ENCODE assay signal across 18 cellular contexts in genomic region chr6:30348957-30349356, GRCh38. TPM values are rescaled to one million over a fixed set of nuclear protein-coding genes. Genes with fewer than 3 reads are reported as not detected.
DNase-seq lines count a peak whose midpoint lies in the region; ATAC-seq and TF ChIP-seq lines count a peak whose summit lies in the region.
"Had no signal": no experiment of that assay in that cellular context is flagged by ENCODE, and none has a peak within 500 bp of the region (broad histone marks: within the 10 kb centered on the region; RNA-seq: fewer than 3 reads in every experiment).

No MANE protein-coding gene starts in this region.

- peaks cover 11% of the 10 kb centered on the region for H3K36me3 ChIP-seq in OCI-LY3 (replicated peaks; ENCODE audit: low read depth, low read length)
- no peaks in the 10 kb centered on the region for H3K36me3 ChIP-seq in ascending aorta

- H3K27me3 Mint-ChIP-seq in CD4-positive, alpha-beta T cell: no peaks in the 10 kb centered on the region
- H3K27me3 Mint-ChIP-seq in naive B cell: peaks cover 0 to 7% (median 4%) of the 10 kb centered on the region in 3 donors

- peak overlapping the region; percentile 57 for H3K4me2 ChIP-seq in OCI-LY3 (ENCODE audit: low read length)

- H3K27ac ChIP-seq in CD4-positive, alpha-beta T cell (ENCODE audit: low read depth, low read length): no peak overlapping the region
- H3K27ac ChIP-seq in OCI-LY3 (ENCODE audit: low read length): no peak overlapping the region
- no peak overlapping the region for H3K27ac ChIP-seq in ascending aorta
- H3K27ac ChIP-seq: HL-60 had no signal

- no peaks in the 10 kb centered on the region for H3K79me2 ChIP-seq in OCI-LY3 (ENCODE audit: low read length)

- CTCF ChIA-PET in CD4-positive, alpha-beta T cell (lab: Charles Lee): no interaction called here

- H2AFZ ChIP-seq in OCI-LY3 (ENCODE audit: low read depth, low read length): no peak overlapping the region

- H3K4me3 Mint-ChIP-seq in CD4-positive, alpha-beta T cell: peak overlapping the region; percentile 30
- H3K4me3 Mint-ChIP-seq in naive B cell: peak overlapping the region in 7 of 8 donors; percentile 11 to 80 (median 40)
- H3K4me3 Mint-ChIP-seq: HFFc6, T-helper 17 cell had no signal

- no peak for DNase-seq in CD4-positive, alpha-beta T cell
- DNase-seq in Kasumi-1 (lab: John Stamatoyannopoulos, UW): peak; percentile 2 to 8
- DNase-seq in naive B cell: no peak
- no peak for DNase-seq in UCSD-AML1 (lab: John Stamatoyannopoulos, UW; ENCODE audit: unreplicated experiment)
- no peak for DNase-seq in ascending aorta (ENCODE audit: low spot score in 2 of 2)
- DNase-seq: Caco-2, DMS153, HFFc6, NCI-H1417 treated with DMSO at 0.1 percent for 48 hours, NCI-H187 treated with DMSO at 0.1 percent for 48 hours, NCI-H2227 treated with DMSO at 0.1 percent for 48 hours, NCI-H524, NCI-H82, T-helper 17 cell had no signal

- no peaks in the 10 kb centered on the region for H3K9me3 Mint-ChIP-seq in CD4-positive, alpha-beta T cell
- H3K9me3 Mint-ChIP-seq in naive B cell: no peaks in the 10 kb centered on the region
- H3K9me3 Mint-ChIP-seq: HFFc6 had no signal

- peaks cover 4% of the 10 kb centered on the region for H3K27me3 ChIP-seq in CD4-positive, alpha-beta T cell (ENCODE audit: control insufficient read depth, insufficient read depth, low read length)
- H3K27me3 ChIP-seq in OCI-LY3 (ENCODE audit: low read depth, low read length) (no peaks in the 10 kb centered on the region), ascending aorta (no peaks in the 10 kb centered on the region)

- H3K4me1 Mint-ChIP-seq in CD4-positive, alpha-beta T cell (ENCODE audit: low read depth): peaks cover 31% of the 10 kb centered on the region
- peaks cover 35 to 54% (median 49%) of the 10 kb centered on the region in 3 donors for H3K4me1 Mint-ChIP-seq in naive B cell

- TF ChIP-seq CTCF in CD4-positive, alpha-beta T cell (IDR thresholded peaks at IDR 0.05): no peak
- TF ChIP-seq CTCF in OCI-LY3 (IDR thresholded peaks at IDR 0.05; ENCODE audit: low read depth, low read length) (no peak), ascending aorta (IDR thresholded peaks at IDR 0.05) (no peak)

- no peak for ATAC-seq in CD4-positive, alpha-beta T cell (ENCODE audit: poor library complexity)
- no peak for ATAC-seq in naive B cell (ENCODE audit: low read depth in 2 of 2)
- no peak for ATAC-seq in GM21381 (IDR thresholded peaks at IDR 0.05; ENCODE audit: unreplicated experiment)
- ATAC-seq: Right ventricle myocardium inferior, T-helper 17 cell had no signal

- POLR2A ChIA-PET in CD4-positive, alpha-beta T cell (lab: Charles Lee): no interaction called here

- H3K4me3 ChIP-seq in OCI-LY3 (ENCODE audit: low read length) (no peak overlapping the region), ascending aorta (no peak overlapping the region)

- peaks cover 20% of the 10 kb centered on the region for H3K4me1 ChIP-seq in OCI-LY3 (ENCODE audit: low read length)
- peaks cover 0 to 4% of the 10 kb centered on the region in 2 donors for H3K4me1 ChIP-seq in ascending aorta
- H3K4me1 ChIP-seq: Caco-2 had no signal

- H3K36me3 Mint-ChIP-seq in CD4-positive, alpha-beta T cell (ENCODE audit: low read depth): peaks cover 25% of the 10 kb centered on the region
- H3K36me3 Mint-ChIP-seq in naive B cell: peaks cover 6 to 10% of the 10 kb centered on the region in 2 donors

- H3K9me3 ChIP-seq in CD4-positive, alpha-beta T cell (ENCODE audit: control insufficient read depth, low read length): no peaks in the 10 kb centered on the region
- H3K9me3 ChIP-seq in OCI-LY3 (ENCODE audit: insufficient read depth, low read length) (no peaks in the 10 kb centered on the region), ascending aorta (no peaks in the 10 kb centered on the region)
- H3K9me3 ChIP-seq: Caco-2 had no signal

- no peak overlapping the region for H3K9ac ChIP-seq in OCI-LY3 (ENCODE audit: low read length)

- no peaks in the 10 kb centered on the region for H4K20me1 ChIP-seq in OCI-LY3 (ENCODE audit: insufficient read depth, low read length)

- intact Hi-C loops in CD4-positive, alpha-beta T cell (cut with DNase I, micrococcal nuclease): loop anchor here in 1 of 2 experiments (5.0 kb wide), 2 partner anchors 92 to 208 kb away; partner anchors contain the start of genes GNL1 and PRR3
- intact Hi-C loops in ascending aorta (cut with DNase I): loop anchor here (10.0 kb wide), 1 partner anchor 206 kb away; the partner anchor contains the start of genes GNL1 and PRR3

- no peak overlapping the region for H3K27ac Mint-ChIP-seq in CD4-positive, alpha-beta T cell
- H3K27ac Mint-ChIP-seq in naive B cell: peak overlapping the region in 2 of 6 donors; percentile 36 to 75
- H3K27ac Mint-ChIP-seq: HFFc6, T-helper 17 cell had no signal

RNA-seq across cellular contexts. Expression of gene RPP21, which starts 4.0 kb away (rescaled TPM):
- total RNA-seq in CD4-positive, alpha-beta T cell: 10 to 100 TPM; 42.8 to 51.9 TPM
- 100 to 1,000 TPM in 3 of 6 donors, 10 to 100 TPM in 3; 82.9 to 124 (median 98.4) TPM for polyA plus RNA-seq in naive B cell (ENCODE audit: low read depth in 6 of 6)
- 262 TPM for total RNA-seq in ascending aorta

RNA-seq across cellular contexts. Expression of gene TRIM39, which starts 22.2 kb away (rescaled TPM):
- 10 to 100 TPM; 38.2 to 38.3 TPM for total RNA-seq in CD4-positive, alpha-beta T cell
- polyA plus RNA-seq in naive B cell (ENCODE audit: low read depth in 6 of 6): 10 to 100 TPM in 4 of 6 donors, 1 to 10 TPM in 2; 8.0 to 16.3 (median 15.0) TPM
- total RNA-seq in ascending aorta: 2.8 TPM

Comparison
In these comparisons a context has a peak if more than half of its experiments do, and no peak if none do; other contexts are left out.
1. DNase-seq: peak in Kasumi-1 (2 of 2); none in CD4-positive, alpha-beta T cell (0 of 10), naive B cell (single experiment), UCSD-AML1 (single experiment) and ascending aorta (0 of 2).
2. RNA of gene TRIM39, which starts 22.2 kb away (total RNA-seq): 38.2 to 38.3 TPM in CD4-positive, alpha-beta T cell; 2.8 TPM in ascending aorta (single experiment); every median in the first group is over 10 times any median in the second.